ENCODE assay signal across 8 cellular contexts in genomic region chr1:161045749-161046573, GRCh38. TPM values are rescaled to one million over a fixed set of nuclear protein-coding genes. Genes with fewer than 3 reads are reported as not detected.
DNase-seq lines count a peak whose midpoint lies in the region; TF ChIP-seq lines count a peak whose summit lies in the region.

Gene USF1, minus strand, starts transcription at chr1:161045977. Its CDS starts 2,702 bp downstream, at chr1:161043275.

- peak within 1 kb of the TSS; percentile 98 for H3K18ac ChIP-seq in H9 (ENCODE audit: insufficient read length, low read depth, low read length)

- H3K36me3 ChIP-seq in MG63: peaks cover 23% of the 10 kb centered on the region
- H3K36me3 ChIP-seq in neural cell (ENCODE audit: insufficient read depth, low read length): peaks cover 7% of the 10 kb centered on the region
- peaks cover 20 to 48% (median 33%) of the 10 kb centered on the region in 4 donors for H3K36me3 ChIP-seq in stomach

- no peak within 1 kb of the TSS for H2BK120ac ChIP-seq in H9 (ENCODE audit: low read depth, low read length, poor library complexity, severe bottlenecking)

- DNase-seq in ELF-1 (ENCODE audit: low read depth, low spot score): peak; percentile 99
- peak; percentile 95 for DNase-seq in H9
- DNase-seq in MG63: peak; percentile 94
- DNase-seq in SHP77 treated with DMSO at 0.1 percent for 48 hours (lab: John Stamatoyannopoulos, UW): peak; percentile 97
- peak; percentile 97 for DNase-seq in activated effector memory CD4-positive, alpha-beta T cell treated with anti-CD3 and anti-CD28 coated beads, Interleukin-2, amount 50 U/mL, for 16 hours
- DNase-seq in fibroblast of the conjunctiva (ENCODE audit: low read depth): peak; percentile 90
- peak; percentile 96 for DNase-seq in stomach

- no peak within 1 kb of the TSS for H3K23ac ChIP-seq in H9 (ENCODE audit: insufficient read length, low read depth, low read length)

- H2AFZ ChIP-seq in H9 (ENCODE audit: low read length) (peak within 1 kb of the TSS; percentile 94), neural cell (ENCODE audit: low read depth, low read length) (peak within 1 kb of the TSS; percentile 76)

- WGBS in H9 (ENCODE audit: extremely low coverage, insufficient read length, low lambda C conversion rate): no CpG with 5 or more reads among the region's 29 CpGs
- 0 to 1% (median 0%) methylated on average over 29 of the region's 29 CpGs for WGBS in stomach, 5 donors

- H3K79me2 ChIP-seq in H9 (ENCODE audit: insufficient read depth, low read length) (peaks cover 3% of the 10 kb centered on the region; the same call in 1 of the 2 replicates), neural cell (replicated peaks; ENCODE audit: insufficient read depth, low read length) (peaks cover 22% of the 10 kb centered on the region)

- H2AK5ac ChIP-seq in H9 (ENCODE audit: insufficient read length, low read length): no peak within 1 kb of the TSS

- peaks cover 12% of the 10 kb centered on the region in 2 experiments for H3K9me3 Mint-ChIP-seq in H9

- H3K4me1 ChIP-seq in H9 (ENCODE audit: insufficient read depth, low read length) (peaks cover 2% of the 10 kb centered on the region; the same call in 1 of the 2 replicates), stomach (peaks cover 15 to 39% (median 26%) of the 10 kb centered on the region in 4 donors)

- no peak within 1 kb of the TSS for H4K8ac ChIP-seq in H9 (replicated peaks; ENCODE audit: insufficient read length, low read depth, low read length)

- H3K4ac ChIP-seq in H9 (ENCODE audit: low read depth, low read length): no peak within 1 kb of the TSS

- peak within 1 kb of the TSS; percentile 96; the same call in 1 of the 2 replicates for H3K14ac ChIP-seq in H9 (ENCODE audit: insufficient read depth, low read length)

- no peak within 1 kb of the TSS for H4K91ac ChIP-seq in H9 (ENCODE audit: insufficient read length, low read depth, low read length)

- H2BK15ac ChIP-seq in H9 (ENCODE audit: low read depth, low read length): no peak within 1 kb of the TSS

- H3K23me2 ChIP-seq in H9 (ENCODE audit: insufficient read length, low read depth, low read length, poor library complexity, severe bottlenecking): peaks cover 8% of the 10 kb centered on the region

- peaks cover 22 to 37% (median 31%) of the 10 kb centered on the region in 3 experiments for H3K36me3 Mint-ChIP-seq in H9 (ENCODE audit: insufficient read depth in 1 of 3, low read depth in 3 of 3)

- H3K4me2 ChIP-seq in H9 (ENCODE audit: insufficient read depth, insufficient read length, low read length) (peak within 1 kb of the TSS; percentile 64), neural cell (ENCODE audit: low read length) (peak within 1 kb of the TSS; percentile 97)

- peak within 1 kb of the TSS; percentile 92 for H4K5ac ChIP-seq in H9 (ENCODE audit: insufficient read length, low read depth, low read length)

- peak within 1 kb of the TSS; percentile 95 for H2BK5ac ChIP-seq in H9 (ENCODE audit: insufficient read length, low read length)

- H3K27me3 ChIP-seq in H9 (ENCODE audit: insufficient read depth, low read length): no peaks in the 10 kb centered on the region; the same call in 1 of the 2 replicates
- H3K27me3 ChIP-seq in MG63: no peaks in the 10 kb centered on the region
- no peaks in the 10 kb centered on the region for H3K27me3 ChIP-seq in neural cell (ENCODE audit: insufficient read depth, low read depth, low read length)
- H3K27me3 ChIP-seq in stomach: no peaks in the 10 kb centered on the region

- H3K27ac ChIP-seq in H9 (ENCODE audit: insufficient read length, low read depth, low read length) (peak within 1 kb of the TSS; percentile 93), neural cell (ENCODE audit: low read length) (peak within 1 kb of the TSS; percentile 95), stomach (peak within 1 kb of the TSS; percentile 91 to 99 (median 94))

- H3K79me1 ChIP-seq in H9 (ENCODE audit: insufficient read depth, low read depth, low read length, poor library complexity, severe bottlenecking): no peaks in the 10 kb centered on the region

- no peak within 1 kb of the TSS for H2BK20ac ChIP-seq in H9 (ENCODE audit: low read depth, low read length, poor library complexity, severe bottlenecking)

- H3K4me1 Mint-ChIP-seq in H9: peaks cover 15 to 18% of the 10 kb centered on the region in 2 experiments

- TF ChIP-seq EP300 in neural cell (conservative IDR thresholded peaks at IDR 0.05; ENCODE audit: poor library complexity, severe bottlenecking): peak; percentile 78
- no peak for TF ChIP-seq EP300 in stomach (IDR thresholded peaks at IDR 0.05)

- no peak for TF ChIP-seq RAD21 in neural cell (conservative IDR thresholded peaks at IDR 0.05)

- H3K4me3 Mint-ChIP-seq in H9: peak within 1 kb of the TSS; percentile 92 to 94

- H2BK12ac ChIP-seq in H9 (ENCODE audit: insufficient read length, low read depth, low read length): peak within 1 kb of the TSS; percentile 90

- TF ChIP-seq CTCF in H9 (conservative IDR thresholded peaks at IDR 0.05): no peak
- no peak for TF ChIP-seq CTCF in neural cell (IDR thresholded peaks at IDR 0.05; ENCODE audit: poor library complexity, severe bottlenecking)
- TF ChIP-seq CTCF in stomach (IDR thresholded peaks at IDR 0.05): no peak

- H4K20me1 ChIP-seq in H9 (ENCODE audit: control insufficient read depth, insufficient read depth, insufficient read length) (no peaks in the 10 kb centered on the region), neural cell (ENCODE audit: insufficient read depth) (no peaks in the 10 kb centered on the region)

- peak within 1 kb of the TSS; percentile 98 to 100 (median 100) for H3K27ac Mint-ChIP-seq in H9

- H3T11ph ChIP-seq in H9 (ENCODE audit: low read length): peak within 1 kb of the TSS; percentile 81

- intact Hi-C loops in stomach (cut with DNase I; ENCODE audit: low total_unique reads): no loop called here

- peak within 1 kb of the TSS; percentile 97 for H3K9ac ChIP-seq in H9 (ENCODE audit: extremely low read depth, insufficient read length, low read length)
- peak within 1 kb of the TSS; percentile 98 for H3K9ac ChIP-seq in neural cell (ENCODE audit: low read length)

- H3K9me3 ChIP-seq in H9 (ENCODE audit: control insufficient read depth, low read depth, low read length): no peaks in the 10 kb centered on the region
- peaks cover 5% of the 10 kb centered on the region; the same call in 1 of the 2 replicates for H3K9me3 ChIP-seq in MG63
- peaks cover 12% of the 10 kb centered on the region for H3K9me3 ChIP-seq in neural cell (ENCODE audit: low read length)
- H3K9me3 ChIP-seq in stomach: peaks cover 0 to 8% (median 0%) of the 10 kb centered on the region in 4 donors

- peak within 1 kb of the TSS; percentile 81 for H3K4me3 ChIP-seq in MG63
- H3K4me3 ChIP-seq in neural cell (ENCODE audit: low read length): peak within 1 kb of the TSS; percentile 91
- peak within 1 kb of the TSS; percentile 86 to 96 (median 88) for H3K4me3 ChIP-seq in stomach

- H3K56ac ChIP-seq in H9 (ENCODE audit: insufficient read length, low read depth, low read length): peak within 1 kb of the TSS; percentile 87

- no peaks in the 10 kb centered on the region for H3K9me2 ChIP-seq in neural cell (ENCODE audit: insufficient read depth, low read length)

- peaks cover 37% of the 10 kb centered on the region for H3K27me3 Mint-ChIP-seq in H9 (ENCODE audit: low read depth)

- peaks cover 3% of the 10 kb centered on the region for H3F3A ChIP-seq in neural cell (ENCODE audit: insufficient read depth, low read length, poor library complexity, severe bottlenecking)

- TF ChIP-seq POLR2A in stomach (IDR thresholded peaks at IDR 0.05): peak in 1 of 4 donors; percentile 62

TF ChIP-seq in neural cell, 6 proteins besides CTCF, POLR2A, EP300 and RAD21:
- TF ChIP-seq EZH2 (IDR thresholded peaks at IDR 0.05; ENCODE audit: borderline replicate concordance, insufficient read depth, low read length, poor library complexity, severe bottlenecking) (no peak), TAF1 (IDR thresholded peaks at IDR 0.05; ENCODE audit: low read depth) (peak; percentile 99), POLR2AphosphoS5 (IDR thresholded peaks at IDR 0.05) (peak; percentile 97), MXI1 (conservative IDR thresholded peaks at IDR 0.05; ENCODE audit: poor library complexity, severe bottlenecking) (peak; percentile 61), REST (IDR thresholded peaks at IDR 0.05; ENCODE audit: borderline replicate concordance) (peak; percentile 98), SMC3 (conservative IDR thresholded peaks at IDR 0.05; ENCODE audit: poor library complexity) (no peak)
TF ChIP-seq in neural cell: peak in this region for 4.

RNA-seq across cellular contexts. Expression of gene USF1, which starts in this region (rescaled TPM):
- total RNA-seq in H9 (2021) (58.6 and 59.2 TPM in 2 replicates), stomach (100 to 1,000 TPM in 1 of 5 donors, 10 to 100 TPM in 3, 1 to 10 TPM in 1; 7.2 to 566 (median 65.2) TPM)
- total RNA-seq in MG63 (2014; rRNA removed; shearing (Covaris generic); ENCODE audit: low replicate concordance): 102 and 103 TPM in 2 replicates
- polyA plus RNA-seq in neural cell (366 and 457 TPM in 2 replicates), stomach (10 to 100 TPM; 48.0 to 73.1 (median 55.9) TPM)
- polyA minus RNA-seq in neural cell: 192 and 210 TPM in 2 replicates

Comparison
In these comparisons a context has a peak if more than half of its experiments do, and no peak if none do; other contexts are left out.
1. Peak in every context shown above with its lines: DNase-seq, H3K4me3 ChIP-seq and H3K27ac ChIP-seq.